In genomic region chr16:13995194-13995593, GRCh38 we compare ENCODE assay signal across 1 cellular context.
TF ChIP-seq lines count a peak whose summit lies in the region.

No MANE protein-coding gene starts in this region.

TF ChIP-seq in HepG2, 621 proteins besides CTCF, POLR2A, EP300 and RAD21 (continued from another document):
- no peak for TF ChIP-seq ZNF597 (CRISPR knock-in tag; IDR thresholded peaks at IDR 0.05)
- no peak for TF ChIP-seq ZNF616 (CRISPR knock-in tag; IDR thresholded peaks at IDR 0.05; ENCODE audit: low read depth)
- TF ChIP-seq ZNF780A (CRISPR knock-in tag; IDR thresholded peaks at IDR 0.05) = no peak
- no peak for TF ChIP-seq PRMT3 (CRISPR knock-in tag; IDR thresholded peaks at IDR 0.05; ENCODE audit: borderline replicate concordance, low read depth)
- no peak for TF ChIP-seq XRCC5 (optimal IDR thresholded peaks at IDR 0.05; ENCODE audit: low read length)
- TF ChIP-seq ZNF737 (CRISPR knock-in tag; IDR thresholded peaks at IDR 0.05; ENCODE audit: borderline replicate concordance) = no peak
- TF ChIP-seq, protein P1, sequence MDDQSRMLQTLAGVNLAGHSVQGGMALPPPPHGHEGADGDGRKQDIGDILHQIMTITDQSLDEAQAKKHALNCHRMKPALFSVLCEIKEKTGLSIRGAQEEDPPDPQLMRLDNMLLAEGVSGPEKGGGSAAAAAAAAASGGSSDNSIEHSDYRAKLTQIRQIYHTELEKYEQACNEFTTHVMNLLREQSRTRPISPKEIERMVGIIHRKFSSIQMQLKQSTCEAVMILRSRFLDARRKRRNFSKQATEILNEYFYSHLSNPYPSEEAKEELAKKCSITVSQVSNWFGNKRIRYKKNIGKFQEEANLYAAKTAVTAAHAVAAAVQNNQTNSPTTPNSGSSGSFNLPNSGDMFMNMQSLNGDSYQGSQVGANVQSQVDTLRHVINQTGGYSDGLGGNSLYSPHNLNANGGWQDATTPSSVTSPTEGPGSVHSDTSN (CRISPR knock-in tag; IDR thresholded peaks at IDR 0.05; ENCODE audit: borderline replicate concordance) = no peak
- TF ChIP-seq MIER3 (CRISPR knock-in tag; IDR thresholded peaks at IDR 0.05; ENCODE audit: borderline replicate concordance) = no peak
- TF ChIP-seq MBNL3 (CRISPR knock-in tag; conservative IDR thresholded peaks at IDR 0.05) = no peak
- no peak for TF ChIP-seq ZFP36L1 (CRISPR knock-in tag; IDR thresholded peaks at IDR 0.05)
- no peak for TF ChIP-seq ZNF350 (CRISPR knock-in tag; IDR thresholded peaks at IDR 0.05; ENCODE audit: borderline replicate concordance, low read depth)
- no peak for TF ChIP-seq ZNF543 (CRISPR knock-in tag; IDR thresholded peaks at IDR 0.05)
- no peak for TF ChIP-seq SNAPC5 (CRISPR knock-in tag; IDR thresholded peaks at IDR 0.05; ENCODE audit: borderline replicate concordance)
- peak; percentile 79 for TF ChIP-seq NCOR1 (IDR thresholded peaks at IDR 0.05; ENCODE audit: borderline replicate concordance, low read length)
- TF ChIP-seq, protein P2, sequence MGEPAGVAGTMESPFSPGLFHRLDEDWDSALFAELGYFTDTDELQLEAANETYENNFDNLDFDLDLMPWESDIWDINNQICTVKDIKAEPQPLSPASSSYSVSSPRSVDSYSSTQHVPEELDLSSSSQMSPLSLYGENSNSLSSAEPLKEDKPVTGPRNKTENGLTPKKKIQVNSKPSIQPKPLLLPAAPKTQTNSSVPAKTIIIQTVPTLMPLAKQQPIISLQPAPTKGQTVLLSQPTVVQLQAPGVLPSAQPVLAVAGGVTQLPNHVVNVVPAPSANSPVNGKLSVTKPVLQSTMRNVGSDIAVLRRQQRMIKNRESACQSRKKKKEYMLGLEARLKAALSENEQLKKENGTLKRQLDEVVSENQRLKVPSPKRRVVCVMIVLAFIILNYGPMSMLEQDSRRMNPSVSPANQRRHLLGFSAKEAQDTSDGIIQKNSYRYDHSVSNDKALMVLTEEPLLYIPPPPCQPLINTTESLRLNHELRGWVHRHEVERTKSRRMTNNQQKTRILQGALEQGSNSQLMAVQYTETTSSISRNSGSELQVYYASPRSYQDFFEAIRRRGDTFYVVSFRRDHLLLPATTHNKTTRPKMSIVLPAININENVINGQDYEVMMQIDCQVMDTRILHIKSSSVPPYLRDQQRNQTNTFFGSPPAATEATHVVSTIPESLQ (CRISPR knock-in tag; conservative IDR thresholded peaks at IDR 0.05) = no peak
- TF ChIP-seq ZNF180 (CRISPR knock-in tag; IDR thresholded peaks at IDR 0.05; ENCODE audit: borderline replicate concordance, low read depth) = no peak
- no peak for TF ChIP-seq GMEB2 (CRISPR knock-in tag; IDR thresholded peaks at IDR 0.05; ENCODE audit: low read depth)
- TF ChIP-seq ZMYM4 (CRISPR knock-in tag; IDR thresholded peaks at IDR 0.05) = peak; percentile 72
- TF ChIP-seq ZNF556 (CRISPR knock-in tag; IDR thresholded peaks at IDR 0.05; ENCODE audit: borderline replicate concordance) = peak; percentile 30; the same call in 1 of the 2 replicates
- TF ChIP-seq PITX1 (CRISPR knock-in tag; IDR thresholded peaks at IDR 0.05) = peak; percentile 76
- TF ChIP-seq SMYD3 (CRISPR knock-in tag; IDR thresholded peaks at IDR 0.05) = no peak
- no peak for TF ChIP-seq ZNF567 (CRISPR knock-in tag; IDR thresholded peaks at IDR 0.05; ENCODE audit: borderline replicate concordance)
- TF ChIP-seq ZNF333 (CRISPR knock-in tag; IDR thresholded peaks at IDR 0.05; ENCODE audit: borderline replicate concordance) = no peak
- TF ChIP-seq BCL6 (CRISPR knock-in tag; IDR thresholded peaks at IDR 0.05) = no peak
- TF ChIP-seq, protein P3, sequence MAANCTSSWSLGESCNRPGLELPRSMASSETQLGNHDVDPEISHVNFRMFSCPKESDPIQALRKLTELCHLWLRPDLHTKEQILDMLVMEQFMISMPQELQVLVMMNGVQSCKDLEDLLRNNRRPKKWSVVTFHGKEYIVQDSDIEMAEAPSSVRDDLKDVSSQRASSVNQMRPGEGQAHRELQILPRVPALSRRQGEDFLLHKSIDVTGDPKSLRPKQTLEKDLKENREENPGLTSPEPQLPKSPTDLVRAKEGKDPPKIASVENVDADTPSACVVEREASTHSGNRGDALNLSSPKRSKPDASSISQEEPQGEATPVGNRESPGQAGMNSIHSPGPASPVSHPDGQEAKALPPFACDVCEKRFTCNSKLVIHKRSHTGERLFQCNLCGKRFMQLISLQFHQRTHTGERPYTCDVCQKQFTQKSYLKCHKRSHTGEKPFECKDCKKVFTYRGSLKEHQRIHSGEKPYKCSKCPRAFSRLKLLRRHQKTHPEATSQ (CRISPR knock-in tag; IDR thresholded peaks at IDR 0.05; ENCODE audit: borderline replicate concordance) = no peak
- TF ChIP-seq NFKBIZ (CRISPR knock-in tag; IDR thresholded peaks at IDR 0.05) = no peak
- TF ChIP-seq FOXJ3 (CRISPR knock-in tag; IDR thresholded peaks at IDR 0.05; ENCODE audit: borderline replicate concordance) = peak; percentile 8; the same call in 1 of the 2 replicates
- TF ChIP-seq THAP8 (CRISPR knock-in tag; IDR thresholded peaks at IDR 0.05; ENCODE audit: borderline replicate concordance) = no peak
- TF ChIP-seq, protein P4, sequence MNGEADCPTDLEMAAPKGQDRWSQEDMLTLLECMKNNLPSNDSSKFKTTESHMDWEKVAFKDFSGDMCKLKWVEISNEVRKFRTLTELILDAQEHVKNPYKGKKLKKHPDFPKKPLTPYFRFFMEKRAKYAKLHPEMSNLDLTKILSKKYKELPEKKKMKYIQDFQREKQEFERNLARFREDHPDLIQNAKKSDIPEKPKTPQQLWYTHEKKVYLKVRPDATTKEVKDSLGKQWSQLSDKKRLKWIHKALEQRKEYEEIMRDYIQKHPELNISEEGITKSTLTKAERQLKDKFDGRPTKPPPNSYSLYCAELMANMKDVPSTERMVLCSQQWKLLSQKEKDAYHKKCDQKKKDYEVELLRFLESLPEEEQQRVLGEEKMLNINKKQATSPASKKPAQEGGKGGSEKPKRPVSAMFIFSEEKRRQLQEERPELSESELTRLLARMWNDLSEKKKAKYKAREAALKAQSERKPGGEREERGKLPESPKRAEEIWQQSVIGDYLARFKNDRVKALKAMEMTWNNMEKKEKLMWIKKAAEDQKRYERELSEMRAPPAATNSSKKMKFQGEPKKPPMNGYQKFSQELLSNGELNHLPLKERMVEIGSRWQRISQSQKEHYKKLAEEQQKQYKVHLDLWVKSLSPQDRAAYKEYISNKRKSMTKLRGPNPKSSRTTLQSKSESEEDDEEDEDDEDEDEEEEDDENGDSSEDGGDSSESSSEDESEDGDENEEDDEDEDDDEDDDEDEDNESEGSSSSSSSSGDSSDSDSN (CRISPR knock-in tag; IDR thresholded peaks at IDR 0.05) = no peak
- no peak for TF ChIP-seq THAP7 (CRISPR knock-in tag; IDR thresholded peaks at IDR 0.05)
- 0 out of 2 replicates have a peak, but pooled peaks have one; percentile 38 for TF ChIP-seq RORA (CRISPR knock-in tag; IDR thresholded peaks at IDR 0.05)
- no peak for TF ChIP-seq ZNF704 (CRISPR knock-in tag; IDR thresholded peaks at IDR 0.05; ENCODE audit: borderline replicate concordance)
- TF ChIP-seq, protein P5, sequence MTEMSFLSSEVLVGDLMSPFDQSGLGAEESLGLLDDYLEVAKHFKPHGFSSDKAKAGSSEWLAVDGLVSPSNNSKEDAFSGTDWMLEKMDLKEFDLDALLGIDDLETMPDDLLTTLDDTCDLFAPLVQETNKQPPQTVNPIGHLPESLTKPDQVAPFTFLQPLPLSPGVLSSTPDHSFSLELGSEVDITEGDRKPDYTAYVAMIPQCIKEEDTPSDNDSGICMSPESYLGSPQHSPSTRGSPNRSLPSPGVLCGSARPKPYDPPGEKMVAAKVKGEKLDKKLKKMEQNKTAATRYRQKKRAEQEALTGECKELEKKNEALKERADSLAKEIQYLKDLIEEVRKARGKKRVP (CRISPR knock-in tag; IDR thresholded peaks at IDR 0.05) = no peak
- no peak for TF ChIP-seq TCF7 (IDR thresholded peaks at IDR 0.05; ENCODE audit: low read depth)
- TF ChIP-seq SOX5 (CRISPR knock-in tag; IDR thresholded peaks at IDR 0.05; ENCODE audit: borderline replicate concordance) = peak; percentile 56
- no peak for TF ChIP-seq ZBTB3 (CRISPR knock-in tag; IDR thresholded peaks at IDR 0.05; ENCODE audit: borderline replicate concordance, low read depth)
- TF ChIP-seq NFIB (CRISPR knock-in tag; IDR thresholded peaks at IDR 0.05; ENCODE audit: borderline replicate concordance) = no peak
- TF ChIP-seq ZNF317 (CRISPR knock-in tag; IDR thresholded peaks at IDR 0.05) = 0 out of 2 replicates have a peak, but pooled peaks have one; percentile 18
- no peak for TF ChIP-seq PLSCR1 (CRISPR knock-in tag; IDR thresholded peaks at IDR 0.05; ENCODE audit: borderline replicate concordance)
